1 cellular context compared by ENCODE assay signal in the genomic region with DNA sequence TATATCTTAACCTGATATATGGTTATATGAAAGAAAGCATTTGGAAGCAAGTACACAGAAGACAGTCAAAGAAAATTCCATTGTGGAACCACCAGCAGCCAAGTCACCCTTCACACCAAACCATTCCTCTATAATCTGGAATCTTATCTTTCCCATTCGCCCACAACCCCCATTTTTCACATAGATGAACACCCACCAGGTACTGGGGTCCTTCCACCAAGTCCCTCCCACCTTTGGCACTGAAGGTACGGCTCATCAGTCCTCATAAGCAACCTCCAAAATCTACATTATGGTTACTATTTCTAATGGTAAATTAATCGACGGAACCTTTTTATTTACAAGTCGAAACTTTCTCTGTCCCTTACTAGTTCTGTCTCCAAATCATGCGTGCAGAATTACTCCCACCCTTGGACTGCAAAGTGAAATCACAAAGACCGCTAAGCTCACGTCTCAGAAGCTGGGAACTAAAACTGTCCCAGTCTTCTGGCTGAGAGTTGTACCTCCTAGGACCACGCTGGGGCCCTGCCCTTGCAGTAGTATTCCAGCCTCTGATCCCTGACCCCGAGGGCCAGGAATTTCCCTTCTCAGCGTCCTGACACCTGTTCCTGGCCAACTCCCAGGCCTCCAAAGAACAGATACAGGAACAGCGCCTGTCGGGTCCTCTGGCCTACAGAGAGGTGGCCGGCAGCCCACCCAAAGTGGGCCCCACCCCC.
TF ChIP-seq lines count a peak whose summit lies in the region.

No MANE protein-coding gene starts in this region.

TF ChIP-seq in GM23338, 12 proteins besides CTCF, POLR2A, EP300 and RAD21 (continued from another document):
- TF ChIP-seq ZNF462 (CRISPR knock-in tag; IDR thresholded peaks at IDR 0.05) (no peak), POLR2AphosphoS5 (IDR thresholded peaks at IDR 0.05; ENCODE audit: low read depth) (no peak), JUNB (IDR thresholded peaks at IDR 0.05; ENCODE audit: unreplicated experiment) (no peak), STAT1 (IDR thresholded peaks at IDR 0.05; ENCODE audit: unreplicated experiment) (no peak), ZNF331 (CRISPR knock-in tag; IDR thresholded peaks at IDR 0.05; ENCODE audit: low read depth) (no peak), EZH2phosphoT487 (IDR thresholded peaks at IDR 0.05; ENCODE audit: unreplicated experiment) (no peak), ETS1 (IDR thresholded peaks at IDR 0.05) (no peak), EZH2 (IDR thresholded peaks at IDR 0.05; ENCODE audit: low read depth, unreplicated experiment) (no peak), CREB1 (CRISPR knock-in tag; IDR thresholded peaks at IDR 0.05; ENCODE audit: low read depth) (no peak), ZNF114 (CRISPR knock-in tag; IDR thresholded peaks at IDR 0.05) (no peak)
- TF ChIP-seq, protein P1, sequence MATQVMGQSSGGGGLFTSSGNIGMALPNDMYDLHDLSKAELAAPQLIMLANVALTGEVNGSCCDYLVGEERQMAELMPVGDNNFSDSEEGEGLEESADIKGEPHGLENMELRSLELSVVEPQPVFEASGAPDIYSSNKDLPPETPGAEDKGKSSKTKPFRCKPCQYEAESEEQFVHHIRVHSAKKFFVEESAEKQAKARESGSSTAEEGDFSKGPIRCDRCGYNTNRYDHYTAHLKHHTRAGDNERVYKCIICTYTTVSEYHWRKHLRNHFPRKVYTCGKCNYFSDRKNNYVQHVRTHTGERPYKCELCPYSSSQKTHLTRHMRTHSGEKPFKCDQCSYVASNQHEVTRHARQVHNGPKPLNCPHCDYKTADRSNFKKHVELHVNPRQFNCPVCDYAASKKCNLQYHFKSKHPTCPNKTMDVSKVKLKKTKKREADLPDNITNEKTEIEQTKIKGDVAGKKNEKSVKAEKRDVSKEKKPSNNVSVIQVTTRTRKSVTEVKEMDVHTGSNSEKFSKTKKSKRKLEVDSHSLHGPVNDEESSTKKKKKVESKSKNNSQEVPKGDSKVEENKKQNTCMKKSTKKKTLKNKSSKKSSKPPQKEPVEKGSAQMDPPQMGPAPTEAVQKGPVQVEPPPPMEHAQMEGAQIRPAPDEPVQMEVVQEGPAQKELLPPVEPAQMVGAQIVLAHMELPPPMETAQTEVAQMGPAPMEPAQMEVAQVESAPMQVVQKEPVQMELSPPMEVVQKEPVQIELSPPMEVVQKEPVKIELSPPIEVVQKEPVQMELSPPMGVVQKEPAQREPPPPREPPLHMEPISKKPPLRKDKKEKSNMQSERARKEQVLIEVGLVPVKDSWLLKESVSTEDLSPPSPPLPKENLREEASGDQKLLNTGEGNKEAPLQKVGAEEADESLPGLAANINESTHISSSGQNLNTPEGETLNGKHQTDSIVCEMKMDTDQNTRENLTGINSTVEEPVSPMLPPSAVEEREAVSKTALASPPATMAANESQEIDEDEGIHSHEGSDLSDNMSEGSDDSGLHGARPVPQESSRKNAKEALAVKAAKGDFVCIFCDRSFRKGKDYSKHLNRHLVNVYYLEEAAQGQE (IDR thresholded peaks at IDR 0.05; ENCODE audit: unreplicated experiment): no peak
TF ChIP-seq in GM23338: peak in this region for 0.
